ENCODE assay signal across 1 cellular context in the genomic region with DNA sequence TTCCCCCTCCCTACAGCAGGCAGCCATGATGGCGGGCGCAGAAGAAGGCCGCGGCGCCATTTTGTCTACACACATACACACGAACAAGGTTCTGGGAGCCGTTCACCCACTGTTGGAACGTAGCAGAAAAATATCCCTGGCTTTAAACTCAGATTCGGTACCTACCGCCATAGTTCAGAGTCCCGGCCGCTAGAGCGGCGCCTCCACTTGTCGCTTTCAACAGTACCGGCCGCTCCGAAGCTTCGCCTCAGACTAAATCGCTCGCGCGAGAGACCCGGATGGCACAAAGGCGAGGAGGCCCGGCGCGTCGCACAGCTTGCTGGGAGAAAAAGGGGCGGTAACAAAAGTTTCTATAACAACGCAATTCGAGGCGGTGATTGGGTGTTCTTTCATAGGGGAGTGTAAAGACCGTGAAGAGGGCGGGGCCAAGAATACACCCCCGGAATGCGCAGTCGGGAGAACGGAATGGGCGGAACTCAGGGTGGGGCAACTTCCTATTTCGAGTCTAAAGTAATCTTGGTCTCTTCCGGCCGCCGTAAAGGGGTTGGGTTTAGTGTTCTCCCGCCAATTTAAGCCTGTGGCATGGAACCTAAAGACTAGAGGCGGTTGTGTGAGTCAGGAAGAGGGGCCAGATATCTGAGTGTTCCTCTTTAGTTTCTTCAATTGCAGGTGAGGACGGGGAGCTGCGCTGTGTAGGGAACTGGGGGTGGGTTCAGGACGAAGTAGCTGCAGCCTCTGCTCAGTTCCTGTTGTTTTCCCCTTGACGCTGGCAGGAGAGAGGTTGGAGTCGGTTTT.
A peak's percentile ranks its signal among the peaks of the same experiment; 100 is the strongest.
TF ChIP-seq lines count a peak whose summit lies in the region.

A gene with protein sequence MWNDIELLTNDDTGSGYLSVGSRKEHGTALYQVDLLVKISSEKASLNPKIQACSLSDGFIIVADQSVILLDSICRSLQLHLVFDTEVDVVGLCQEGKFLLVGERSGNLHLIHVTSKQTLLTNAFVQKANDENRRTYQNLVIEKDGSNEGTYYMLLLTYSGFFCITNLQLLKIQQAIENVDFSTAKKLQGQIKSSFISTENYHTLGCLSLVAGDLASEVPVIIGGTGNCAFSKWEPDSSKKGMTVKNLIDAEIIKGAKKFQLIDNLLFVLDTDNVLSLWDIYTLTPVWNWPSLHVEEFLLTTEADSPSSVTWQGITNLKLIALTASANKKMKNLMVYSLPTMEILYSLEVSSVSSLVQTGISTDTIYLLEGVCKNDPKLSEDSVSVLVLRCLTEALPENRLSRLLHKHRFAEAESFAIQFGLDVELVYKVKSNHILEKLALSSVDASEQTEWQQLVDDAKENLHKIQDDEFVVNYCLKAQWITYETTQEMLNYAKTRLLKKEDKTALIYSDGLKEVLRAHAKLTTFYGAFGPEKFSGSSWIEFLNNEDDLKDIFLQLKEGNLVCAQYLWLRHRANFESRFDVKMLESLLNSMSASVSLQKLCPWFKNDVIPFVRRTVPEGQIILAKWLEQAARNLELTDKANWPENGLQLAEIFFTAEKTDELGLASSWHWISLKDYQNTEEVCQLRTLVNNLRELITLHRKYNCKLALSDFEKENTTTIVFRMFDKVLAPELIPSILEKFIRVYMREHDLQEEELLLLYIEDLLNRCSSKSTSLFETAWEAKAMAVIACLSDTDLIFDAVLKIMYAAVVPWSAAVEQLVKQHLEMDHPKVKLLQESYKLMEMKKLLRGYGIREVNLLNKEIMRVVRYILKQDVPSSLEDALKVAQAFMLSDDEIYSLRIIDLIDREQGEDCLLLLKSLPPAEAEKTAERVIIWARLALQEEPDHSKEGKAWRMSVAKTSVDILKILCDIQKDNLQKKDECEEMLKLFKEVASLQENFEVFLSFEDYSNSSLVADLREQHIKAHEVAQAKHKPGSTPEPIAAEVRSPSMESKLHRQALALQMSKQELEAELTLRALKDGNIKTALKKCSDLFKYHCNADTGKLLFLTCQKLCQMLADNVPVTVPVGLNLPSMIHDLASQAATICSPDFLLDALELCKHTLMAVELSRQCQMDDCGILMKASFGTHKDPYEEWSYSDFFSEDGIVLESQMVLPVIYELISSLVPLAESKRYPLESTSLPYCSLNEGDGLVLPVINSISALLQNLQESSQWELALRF (N-terminal part only) (plus strand): TSS at position 567 of the 795 bp plus-strand sequence. CDS start 2,815 bp downstream, outside the sequence.
A gene with protein sequence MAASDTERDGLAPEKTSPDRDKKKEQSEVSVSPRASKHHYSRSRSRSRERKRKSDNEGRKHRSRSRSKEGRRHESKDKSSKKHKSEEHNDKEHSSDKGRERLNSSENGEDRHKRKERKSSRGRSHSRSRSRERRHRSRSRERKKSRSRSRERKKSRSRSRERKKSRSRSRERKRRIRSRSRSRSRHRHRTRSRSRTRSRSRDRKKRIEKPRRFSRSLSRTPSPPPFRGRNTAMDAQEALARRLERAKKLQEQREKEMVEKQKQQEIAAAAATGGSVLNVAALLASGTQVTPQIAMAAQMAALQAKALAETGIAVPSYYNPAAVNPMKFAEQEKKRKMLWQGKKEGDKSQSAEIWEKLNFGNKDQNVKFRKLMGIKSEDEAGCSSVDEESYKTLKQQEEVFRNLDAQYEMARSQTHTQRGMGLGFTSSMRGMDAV (minus strand): TSS at position 254 of the 795 bp plus-strand sequence. CDS start 83 bp downstream, at position 171.

TF ChIP-seq in HEK293, 187 proteins besides CTCF, POLR2A, EP300 and RAD21 (continued from another document and continues in another):
- peak; percentile 79; the same call in 1 of the 2 replicates for TF ChIP-seq ZSCAN5A (tag by site-specific recombination; IDR thresholded peaks at IDR 0.05)
- TF ChIP-seq MYNN (tag by site-specific recombination; IDR thresholded peaks at IDR 0.05; ENCODE audit: borderline replicate concordance): no peak
- 0 out of 2 replicates have a peak, but pooled peaks have one; percentile 22 for TF ChIP-seq TSHZ1 (tag by site-specific recombination; IDR thresholded peaks at IDR 0.05; ENCODE audit: borderline replicate concordance)
- no peak for TF ChIP-seq ZNF626 (tag by site-specific recombination; IDR thresholded peaks at IDR 0.05)
- TF ChIP-seq ZNF513 (tag by site-specific recombination; IDR thresholded peaks at IDR 0.05): no peak
- peak; percentile 37; the same call in 1 of the 2 replicates for TF ChIP-seq ZBTB21 (tag by site-specific recombination; IDR thresholded peaks at IDR 0.05)
- TF ChIP-seq GLIS1 (tag by site-specific recombination; IDR thresholded peaks at IDR 0.05): peak; percentile 77
- TF ChIP-seq ZBTB20 (tag by site-specific recombination; IDR thresholded peaks at IDR 0.05): peak; percentile 76; the same call in 1 of the 2 replicates
- TF ChIP-seq HOXD13 (CRISPR knock-in tag; IDR thresholded peaks at IDR 0.05; ENCODE audit: borderline replicate concordance): no peak
- TF ChIP-seq ZIC2 (tag by site-specific recombination; IDR thresholded peaks at IDR 0.05): no peak
- no peak for TF ChIP-seq ZNF791 (tag by site-specific recombination; IDR thresholded peaks at IDR 0.05)
- TF ChIP-seq ZNF426 (tag by site-specific recombination; IDR thresholded peaks at IDR 0.05): no peak
- peak; percentile 40; the same call in 1 of the 2 replicates for TF ChIP-seq ZSCAN23 (tag by site-specific recombination; IDR thresholded peaks at IDR 0.05)
- no peak for TF ChIP-seq ZNF707 (tag by site-specific recombination; IDR thresholded peaks at IDR 0.05)
- no peak for TF ChIP-seq ZNF529 (tag by site-specific recombination; IDR thresholded peaks at IDR 0.05; ENCODE audit: insufficient replicate concordance)
- TF ChIP-seq HOXA7 (CRISPR knock-in tag; IDR thresholded peaks at IDR 0.05; ENCODE audit: borderline replicate concordance): no peak
- no peak for TF ChIP-seq ZNF211 (tag by site-specific recombination; IDR thresholded peaks at IDR 0.05; ENCODE audit: low read depth)
- no peak for TF ChIP-seq ZNF138 (tag by site-specific recombination; IDR thresholded peaks at IDR 0.05; ENCODE audit: borderline replicate concordance)
- TF ChIP-seq EGR2 (tag by site-specific recombination; IDR thresholded peaks at IDR 0.05; ENCODE audit: low read depth): no peak; the same call in none of the 2 replicates
- no peak for TF ChIP-seq ZNF223 (tag by site-specific recombination; IDR thresholded peaks at IDR 0.05)
- no peak for TF ChIP-seq ZNF292 (tag by site-specific recombination; IDR thresholded peaks at IDR 0.05; ENCODE audit: borderline replicate concordance, low read depth)
- TF ChIP-seq ZNF530 (tag by site-specific recombination; IDR thresholded peaks at IDR 0.05; ENCODE audit: low read depth): no peak
- no peak for TF ChIP-seq ZNF175 (tag by site-specific recombination; IDR thresholded peaks at IDR 0.05)
- no peak for TF ChIP-seq ZNF658 (tag by site-specific recombination; IDR thresholded peaks at IDR 0.05)
- peak; percentile 56 for TF ChIP-seq ZFHX2 (tag by site-specific recombination; conservative IDR thresholded peaks at IDR 0.05)
- TF ChIP-seq BCL11A (tag by site-specific recombination; IDR thresholded peaks at IDR 0.05; ENCODE audit: low read depth): no peak
- TF ChIP-seq, protein P1, sequence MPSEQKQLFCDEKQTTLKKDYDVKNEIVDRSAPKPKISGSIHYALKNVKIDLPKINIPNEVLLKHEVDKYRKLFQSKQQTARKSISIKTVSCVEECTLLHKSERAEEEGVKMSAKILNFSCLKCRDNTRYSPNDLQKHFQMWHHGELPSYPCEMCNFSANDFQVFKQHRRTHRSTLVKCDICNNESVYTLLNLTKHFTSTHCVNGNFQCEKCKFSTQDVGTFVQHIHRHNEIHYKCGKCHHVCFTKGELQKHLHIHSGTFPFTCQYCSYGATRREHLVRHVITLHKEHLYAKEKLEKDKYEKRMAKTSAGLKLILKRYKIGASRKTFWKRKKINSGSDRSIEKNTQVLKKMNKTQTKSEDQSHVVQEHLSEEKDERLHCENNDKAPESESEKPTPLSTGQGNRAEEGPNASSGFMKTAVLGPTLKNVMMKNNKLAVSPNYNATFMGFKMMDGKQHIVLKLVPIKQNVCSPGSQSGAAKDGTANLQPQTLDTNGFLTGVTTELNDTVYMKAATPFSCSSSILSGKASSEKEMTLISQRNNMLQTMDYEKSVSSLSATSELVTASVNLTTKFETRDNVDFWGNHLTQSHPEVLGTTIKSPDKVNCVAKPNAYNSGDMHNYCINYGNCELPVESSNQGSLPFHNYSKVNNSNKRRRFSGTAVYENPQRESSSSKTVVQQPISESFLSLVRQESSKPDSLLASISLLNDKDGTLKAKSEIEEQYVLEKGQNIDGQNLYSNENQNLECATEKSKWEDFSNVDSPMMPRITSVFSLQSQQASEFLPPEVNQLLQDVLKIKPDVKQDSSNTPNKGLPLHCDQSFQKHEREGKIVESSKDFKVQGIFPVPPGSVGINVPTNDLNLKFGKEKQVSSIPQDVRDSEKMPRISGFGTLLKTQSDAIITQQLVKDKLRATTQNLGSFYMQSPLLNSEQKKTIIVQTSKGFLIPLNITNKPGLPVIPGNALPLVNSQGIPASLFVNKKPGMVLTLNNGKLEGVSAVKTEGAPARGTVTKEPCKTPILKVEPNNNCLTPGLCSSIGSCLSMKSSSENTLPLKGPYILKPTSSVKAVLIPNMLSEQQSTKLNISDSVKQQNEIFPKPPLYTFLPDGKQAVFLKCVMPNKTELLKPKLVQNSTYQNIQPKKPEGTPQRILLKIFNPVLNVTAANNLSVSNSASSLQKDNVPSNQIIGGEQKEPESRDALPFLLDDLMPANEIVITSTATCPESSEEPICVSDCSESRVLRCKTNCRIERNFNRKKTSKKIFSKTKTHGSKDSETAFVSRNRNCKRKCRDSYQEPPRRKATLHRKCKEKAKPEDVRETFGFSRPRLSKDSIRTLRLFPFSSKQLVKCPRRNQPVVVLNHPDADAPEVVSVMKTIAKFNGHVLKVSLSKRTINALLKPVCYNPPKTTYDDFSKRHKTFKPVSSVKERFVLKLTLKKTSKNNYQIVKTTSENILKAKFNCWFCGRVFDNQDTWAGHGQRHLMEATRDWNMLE (tag by site-specific recombination; conservative IDR thresholded peaks at IDR 0.05; ENCODE audit: low read depth): no peak; the same call in 1 of the 2 replicates
- TF ChIP-seq, protein P2, sequence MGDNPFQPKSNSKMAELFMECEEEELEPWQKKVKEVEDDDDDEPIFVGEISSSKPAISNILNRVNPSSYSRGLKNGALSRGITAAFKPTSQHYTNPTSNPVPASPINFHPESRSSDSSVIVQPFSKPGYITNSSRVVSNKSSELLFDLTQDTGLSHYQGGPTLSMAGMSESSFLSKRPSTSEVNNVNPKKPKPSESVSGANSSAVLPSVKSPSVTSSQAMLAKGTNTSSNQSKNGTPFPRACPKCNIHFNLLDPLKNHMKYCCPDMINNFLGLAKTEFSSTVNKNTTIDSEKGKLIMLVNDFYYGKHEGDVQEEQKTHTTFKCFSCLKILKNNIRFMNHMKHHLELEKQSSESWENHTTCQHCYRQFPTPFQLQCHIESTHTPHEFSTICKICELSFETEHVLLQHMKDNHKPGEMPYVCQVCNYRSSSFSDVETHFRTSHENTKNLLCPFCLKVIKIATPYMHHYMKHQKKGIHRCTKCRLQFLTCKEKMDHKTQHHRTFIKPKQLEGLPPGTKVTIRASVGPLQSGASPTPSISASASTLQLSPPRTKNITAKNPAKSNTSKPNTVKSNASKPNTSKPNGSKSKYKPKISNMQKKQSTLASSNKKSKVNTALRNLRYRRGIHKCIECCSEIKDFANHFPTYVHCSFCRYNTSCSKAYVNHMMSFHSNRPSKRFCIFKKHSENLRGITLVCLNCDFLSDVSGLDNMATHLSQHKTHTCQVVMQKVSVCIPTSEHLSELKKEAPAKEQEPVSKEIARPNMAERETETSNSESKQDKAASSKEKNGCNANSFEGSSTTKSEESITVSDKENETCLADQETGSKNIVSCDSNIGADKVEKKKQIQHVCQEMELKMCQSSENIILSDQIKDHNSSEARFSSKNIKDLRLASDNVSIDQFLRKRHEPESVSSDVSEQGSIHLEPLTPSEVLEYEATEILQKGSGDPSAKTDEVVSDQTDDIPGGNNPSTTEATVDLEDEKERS (tag by site-specific recombination; IDR thresholded peaks at IDR 0.05): peak; percentile 67
- TF ChIP-seq ZNF747 (tag by site-specific recombination; IDR thresholded peaks at IDR 0.05): no peak
- TF ChIP-seq IKZF3 (tag by site-specific recombination; IDR thresholded peaks at IDR 0.05): no peak
- no peak for TF ChIP-seq ZNF571 (tag by site-specific recombination; IDR thresholded peaks at IDR 0.05)
- TF ChIP-seq FEZF1 (tag by site-specific recombination; IDR thresholded peaks at IDR 0.05): 0 out of 2 replicates have a peak, but pooled peaks have one; percentile 12
- TF ChIP-seq KLF1 (tag by site-specific recombination; IDR thresholded peaks at IDR 0.05): peak; percentile 92
